ENCODE assay signal across 13 cellular contexts in the genomic region with DNA sequence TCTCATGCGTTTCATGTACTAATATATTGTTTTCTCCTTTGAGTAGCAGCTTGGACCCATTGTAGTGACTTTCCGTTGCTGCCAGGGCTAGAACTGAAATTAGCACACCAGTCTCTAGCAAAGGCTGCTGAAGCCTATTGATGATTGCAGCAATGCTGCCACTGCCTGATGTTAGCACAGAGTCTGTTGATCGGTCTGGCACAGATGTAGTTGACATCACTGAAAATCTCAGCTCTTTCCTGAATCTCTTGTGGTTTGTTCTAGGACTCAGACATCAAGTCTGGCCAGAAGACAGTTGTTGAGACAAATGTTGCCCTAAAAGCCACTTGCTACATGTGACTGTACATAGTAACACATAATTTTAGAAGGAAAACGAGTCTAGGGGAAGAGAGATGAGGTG. TPM values are rescaled to one million over a fixed set of nuclear protein-coding genes. Genes with fewer than 3 reads are reported as not detected.
DNase-seq lines count a peak whose midpoint lies in the region; ATAC-seq and TF ChIP-seq lines count a peak whose summit lies in the region.
"Had no signal": no experiment of that assay in that cellular context is flagged by ENCODE, and none has a peak within 500 bp of the region (broad histone marks: within the 10 kb centered on the region; RNA-seq: fewer than 3 reads in every experiment).

No MANE protein-coding gene starts in this region.

- H3K27me3 ChIP-seq in SK-N-SH (ENCODE audit: insufficient read depth) (no peaks in the 10 kb centered on the region), smooth muscle cell (ENCODE audit: low read depth) (no peaks in the 10 kb centered on the region)
- H3K27me3 ChIP-seq: cardiac muscle cell had no signal

- H3K36me3 ChIP-seq in SK-N-SH (replicated peaks in 1 of 2; ENCODE audit: control insufficient read depth in 1 of 2, insufficient read depth in 2 of 2, low read length in 1 of 2) (peaks cover 2 to 14% of the 10 kb centered on the region in 2 experiments), smooth muscle cell (ENCODE audit: low read depth) (no peaks in the 10 kb centered on the region)
- H3K36me3 ChIP-seq: cardiac muscle cell had no signal

- H3K9me3 Mint-ChIP-seq in activated CD8-positive, alpha-beta T cell treated with anti-CD3 and anti-CD28 coated beads for 36 hours = no peaks in the 10 kb centered on the region

- H3K4me1 ChIP-seq in SK-N-SH (ENCODE audit: control insufficient read depth in 1 of 2, insufficient read depth in 2 of 2, low read depth in 1 of 2, low read length in 1 of 2) (peaks cover 0 to under 1% of the 10 kb centered on the region in 2 experiments; a peak in 1 of 4 replicates), smooth muscle cell (ENCODE audit: low read depth) (no peaks in the 10 kb centered on the region)

- no peak for TF ChIP-seq RAD21 in SK-N-SH (IDR thresholded peaks at IDR 0.05; ENCODE audit: low read length)

- no peak for TF ChIP-seq EP300 in SK-N-SH (IDR thresholded peaks at IDR 0.05; ENCODE audit: borderline replicate concordance in 1 of 2, low read depth in 1 of 2, low read length in 1 of 2)

- H3K79me2 ChIP-seq in SK-N-SH (ENCODE audit: insufficient read depth) = no peaks in the 10 kb centered on the region
- no peaks in the 10 kb centered on the region for H3K79me2 ChIP-seq in smooth muscle cell (ENCODE audit: low read depth)

- DNase-seq in SK-N-SH = no peak
- no peak for DNase-seq in activated CD8-positive, alpha-beta T cell treated with anti-CD3 and anti-CD28 coated beads for 36 hours
- no peak for DNase-seq in left ventricle myocardium superior
- DNase-seq in smooth muscle cell (lab: John Stamatoyannopoulos, UW; ENCODE audit: unreplicated experiment) = no peak
- DNase-seq in NCI-H187 treated with DMSO at 0.1 percent for 48 hours (lab: John Stamatoyannopoulos, UW) = no peak
- no peak for DNase-seq in NCI-H446 (lab: John Stamatoyannopoulos, UW)
- no peak for DNase-seq in stimulated activated CD4-positive, alpha-beta T cell treated with anti-CD3 and anti-CD28 coated beads, Interleukin-2, amount 100 ng/mL, for 48 hours
- DNase-seq: ACHN; activated T-cell treated with anti-CD3 and anti-CD28 coated beads, Interleukin-2, amount 50 U/mL, for 1 hour; NCI-H1417; stimulated activated CD8-positive, alpha-beta memory T cell treated with anti-CD3 and anti-CD28 coated beads, Interleukin-4, amount 100 ng/mL, for 48 hours had no signal

- peaks cover 22% of the 10 kb centered on the region for H3F3A ChIP-seq in SK-N-SH (replicated peaks; ENCODE audit: insufficient read depth)
- H3F3A ChIP-seq in smooth muscle cell (ENCODE audit: low read depth) = peaks cover 8% of the 10 kb centered on the region

- no peaks in the 10 kb centered on the region for H3K27me3 Mint-ChIP-seq in activated CD8-positive, alpha-beta T cell treated with anti-CD3 and anti-CD28 coated beads for 36 hours

- no peak overlapping the region for H3K4me3 ChIP-seq in SK-N-SH (ENCODE audit: low read depth in 2 of 2, low read length in 1 of 2)
- H3K4me3 ChIP-seq in smooth muscle cell = no peak overlapping the region
- H3K4me3 ChIP-seq: cardiac muscle cell had no signal

- ATAC-seq in SK-N-SH treated with all-trans-retinoic acid at 6 μM for 48 hours (peak; percentile 24), left ventricle myocardium superior (peak; percentile 56)
- ATAC-seq in activated CD8-positive, alpha-beta T cell treated with anti-CD3 and anti-CD28 coated beads for 36 hours = peak; percentile 24

- CTCF ChIA-PET in SK-N-SH (lab: Yijun Ruan, JAX) = interaction anchor here (1.6 to 3.9 kb wide), 3 partner anchors 10 to 559 kb away, joined by 5 to 19 read pairs (median 13); no protein-coding TSS in a partner anchor
- CTCF ChIA-PET in activated CD8-positive, alpha-beta T cell treated with anti-CD3 and anti-CD28 coated beads for 36 hours (lab: Charles Lee) = interaction anchor here (0.9 kb wide), 1 partner anchor 10 kb away, joined by 4 read pairs; no protein-coding TSS in a partner anchor

- peaks cover 18% of the 10 kb centered on the region for H3K4me1 Mint-ChIP-seq in activated CD8-positive, alpha-beta T cell treated with anti-CD3 and anti-CD28 coated beads for 36 hours (ENCODE audit: low read depth)

- no peak overlapping the region for H3K9ac ChIP-seq in SK-N-SH
- no peak overlapping the region for H3K9ac ChIP-seq in smooth muscle cell (ENCODE audit: low read depth)

- peaks cover 10% of the 10 kb centered on the region for H4K20me1 ChIP-seq in SK-N-SH (ENCODE audit: insufficient read depth)
- peaks cover 43% of the 10 kb centered on the region for H4K20me1 ChIP-seq in smooth muscle cell (ENCODE audit: low read depth)

- intact Hi-C loops in activated CD8-positive, alpha-beta T cell treated with anti-CD3 and anti-CD28 coated beads for 36 hours (cut with micrococcal nuclease) = no loop called here
- intact Hi-C loops in left ventricle myocardium superior (cut with micrococcal nuclease) = no loop called here

- no peak overlapping the region for H3K27ac Mint-ChIP-seq in activated CD8-positive, alpha-beta T cell treated with anti-CD3 and anti-CD28 coated beads for 36 hours

- H3K4me3 Mint-ChIP-seq in activated CD8-positive, alpha-beta T cell treated with anti-CD3 and anti-CD28 coated beads for 36 hours = no peak overlapping the region

- H3K9me3 ChIP-seq in SK-N-SH = no peaks in the 10 kb centered on the region
- H3K9me3 ChIP-seq in smooth muscle cell (replicated peaks; ENCODE audit: low read depth) = no peaks in the 10 kb centered on the region

- H3K27ac ChIP-seq in SK-N-SH (ENCODE audit: low read depth in 2 of 2, low read length in 1 of 2) (no peak overlapping the region), smooth muscle cell (ENCODE audit: low read depth) (peak overlapping the region; percentile 5)
- H3K27ac ChIP-seq: cardiac muscle cell had no signal

- H3K36me3 Mint-ChIP-seq in activated CD8-positive, alpha-beta T cell treated with anti-CD3 and anti-CD28 coated beads for 36 hours (ENCODE audit: low read depth) = no peaks in the 10 kb centered on the region

- H3K4me2 ChIP-seq in SK-N-SH (no peak overlapping the region), smooth muscle cell (no peak overlapping the region)

- no peak for TF ChIP-seq CTCF in SK-N-SH (IDR thresholded peaks at IDR 0.05)
- no peak for TF ChIP-seq CTCF in activated CD8-positive, alpha-beta T cell treated with anti-CD3 and anti-CD28 coated beads for 36 hours (IDR thresholded peaks at IDR 0.05)
- TF ChIP-seq CTCF in smooth muscle cell (IDR thresholded peaks at IDR 0.05; ENCODE audit: borderline replicate concordance, insufficient read depth, poor library complexity, severe bottlenecking) = no peak

- H2AFZ ChIP-seq in SK-N-SH (ENCODE audit: low read depth) (no peak overlapping the region), smooth muscle cell (ENCODE audit: low read depth) (no peak overlapping the region)

- 79% methylated on average over 4 of the region's 4 CpGs for WGBS in SK-N-SH (ENCODE audit: low lambda C conversion rate)
- 51% methylated on average over 4 of the region's 4 CpGs for WGBS in smooth muscle cell (ENCODE audit: low lambda C conversion rate)

- POLR2A ChIA-PET in SK-N-SH (lab: Yijun Ruan, JAX) = no interaction called here
- POLR2A ChIA-PET in activated CD8-positive, alpha-beta T cell treated with anti-CD3 and anti-CD28 coated beads for 36 hours (lab: Charles Lee) = no interaction called here

- H3K9me2 ChIP-seq in SK-N-SH = no peaks in the 10 kb centered on the region

TF ChIP-seq in SK-N-SH treated with all-trans-retinoic acid at 6 μM for 48 hours, 23 proteins besides CTCF, POLR2A, EP300 and RAD21 (continues in another document):
- no peak for TF ChIP-seq SNAI2 (CRISPR knock-in tag; IDR thresholded peaks at IDR 0.05)

TF ChIP-seq in SK-N-SH, 30 proteins besides CTCF, POLR2A, EP300 and RAD21:
- TF ChIP-seq, protein P1, sequence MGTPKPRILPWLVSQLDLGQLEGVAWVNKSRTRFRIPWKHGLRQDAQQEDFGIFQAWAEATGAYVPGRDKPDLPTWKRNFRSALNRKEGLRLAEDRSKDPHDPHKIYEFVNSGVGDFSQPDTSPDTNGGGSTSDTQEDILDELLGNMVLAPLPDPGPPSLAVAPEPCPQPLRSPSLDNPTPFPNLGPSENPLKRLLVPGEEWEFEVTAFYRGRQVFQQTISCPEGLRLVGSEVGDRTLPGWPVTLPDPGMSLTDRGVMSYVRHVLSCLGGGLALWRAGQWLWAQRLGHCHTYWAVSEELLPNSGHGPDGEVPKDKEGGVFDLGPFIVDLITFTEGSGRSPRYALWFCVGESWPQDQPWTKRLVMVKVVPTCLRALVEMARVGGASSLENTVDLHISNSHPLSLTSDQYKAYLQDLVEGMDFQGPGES (IDR thresholded peaks at IDR 0.05; ENCODE audit: low read depth, low read length) = no peak
- TF ChIP-seq TAF1 (IDR thresholded peaks at IDR 0.05; ENCODE audit: borderline replicate concordance, low read depth, low read length) = no peak
- no peak for TF ChIP-seq RFX5 (IDR thresholded peaks at IDR 0.05; ENCODE audit: low read length)
TF ChIP-seq in SK-N-SH: peak in this region for 0.

RNA-seq across cellular contexts. Expression of a gene that starts 47.2 kb away (rescaled TPM):
- polyA plus RNA-seq in SK-N-SH (2012; rRNA removed) = 109 and 129 TPM in 2 replicates
- 167 and 214 TPM in 2 replicates for polyA plus RNA-seq in SK-N-SH (2012; cell fraction: cytosol; rRNA removed)
- 25.1 and 62.3 TPM in 2 replicates for polyA plus RNA-seq in SK-N-SH (2012; cell fraction: nucleus; rRNA removed)
- total RNA-seq in activated CD8-positive, alpha-beta T cell treated with anti-CD3 and anti-CD28 coated beads for 36 hours = 100 to 1,000 TPM; 146 to 152 TPM
- total RNA-seq in left ventricle myocardium superior = 205 TPM
- total RNA-seq in smooth muscle cell = 350 and 386 TPM in 2 replicates
- polyA plus RNA-seq in smooth muscle cell = 315 and 334 TPM in 2 replicates
